ENCODE assay signal across 8 cellular contexts in the genomic region with DNA sequence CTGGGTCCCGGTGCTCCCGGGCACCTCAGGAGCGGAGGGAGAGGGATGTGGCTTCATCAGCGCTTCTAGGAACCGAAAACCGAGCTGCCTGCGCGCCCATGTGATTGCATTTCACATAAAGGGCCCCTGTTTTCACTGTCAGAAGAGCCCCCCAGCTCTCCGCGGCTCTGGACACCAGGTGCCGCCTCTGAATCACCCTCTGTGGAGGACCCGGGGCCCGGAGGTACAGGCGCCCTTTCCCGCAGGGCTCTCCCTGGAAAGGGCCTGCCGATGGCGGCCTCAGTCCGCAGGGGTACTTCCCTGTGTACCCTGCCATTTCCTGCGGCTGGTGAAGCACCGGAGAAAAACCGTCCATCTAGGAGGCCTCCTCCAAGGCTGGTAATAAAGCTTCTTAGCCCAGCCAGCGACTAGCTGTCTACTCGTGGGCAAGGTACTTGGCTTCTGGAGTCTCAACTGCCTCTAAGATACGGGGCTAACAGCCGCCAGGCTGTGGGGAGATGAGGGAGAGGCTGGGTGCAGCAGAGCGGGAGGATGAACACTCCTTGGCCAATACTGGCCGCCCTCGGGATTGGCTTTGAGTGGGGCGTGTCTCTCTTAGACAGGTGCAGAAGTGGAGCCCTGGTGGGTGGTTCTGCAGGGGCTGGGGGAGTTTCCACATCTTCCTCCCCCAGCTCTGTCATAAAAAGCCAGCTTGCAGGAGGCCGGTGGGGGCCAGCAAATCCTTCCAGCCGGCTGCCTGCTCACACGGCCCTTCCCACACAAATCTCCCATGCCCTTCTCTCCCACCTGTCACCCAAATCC. TPM values are rescaled to one million over a fixed set of nuclear protein-coding genes. Genes with fewer than 3 reads are reported as not detected.
DNase-seq lines count a peak whose midpoint lies in the region; ATAC-seq and TF ChIP-seq lines count a peak whose summit lies in the region.

No MANE protein-coding gene starts in this region.

- H3K27me3 Mint-ChIP-seq in immature natural killer cell (ENCODE audit: low read depth in 3 of 3): peaks cover 21 to 48% (median 44%) of the 10 kb centered on the region in 3 donors

- H3K4me1 Mint-ChIP-seq in immature natural killer cell: peaks cover 70 to 73% of the 10 kb centered on the region in 2 donors

- H3K36me3 Mint-ChIP-seq in immature natural killer cell: peaks cover 11 to 22% (median 11%) of the 10 kb centered on the region in 3 donors

- peak overlapping the region; percentile 82 to 98 (median 92) for H3K4me3 Mint-ChIP-seq in immature natural killer cell

- no peak overlapping the region for H3K4me3 ChIP-seq in NB4 (ENCODE audit: low read depth, low read length)

- no peak for ATAC-seq in GM18858 (IDR thresholded peaks at IDR 0.05; ENCODE audit: unreplicated experiment)

- peak; percentile 28 for TF ChIP-seq CTCF in GM10266 (IDR thresholded peaks at IDR 0.05; ENCODE audit: control insufficient read depth, insufficient read depth, low read depth, missing control alignments)
- TF ChIP-seq CTCF in NB4 (IDR thresholded peaks at IDR 0.05; ENCODE audit: low read depth, low read length): no peak

- no peak for TF ChIP-seq POLR2A in NB4 (IDR thresholded peaks at IDR 0.05; ENCODE audit: extremely low read depth, insufficient read length)

- H3K9me3 Mint-ChIP-seq in immature natural killer cell: no peaks in the 10 kb centered on the region

- peak overlapping the region; percentile 86 to 100 (median 94) for H3K27ac Mint-ChIP-seq in immature natural killer cell

- DNase-seq in GM10266 (ENCODE audit: extremely low spot score) (peak; percentile 59), NB4 (ENCODE audit: low read depth) (peak; percentile 40), activated T-helper 1 cell treated with Interleukin-2 at 50 U/mL for 16 hours (ENCODE audit: low read depth) (peak; percentile 19), immature natural killer cell (peak; percentile 29 to 45 (median 34)), OCI-M1 (lab: John Stamatoyannopoulos, UW) (no peak), LoVo (ENCODE audit: low spot score) (no peak)
- peak in 2 of 3 donors; percentile 8 to 9 for DNase-seq in stimulated activated CD4-positive, alpha-beta T cell treated with anti-CD3 and anti-CD28 coated beads, TNF-alpha, amount 100 ng/mL, for 1 hour (ENCODE audit: low read depth in 3 of 3, low spot score in 1 of 3)

RNA-seq across cellular contexts. Expression of a gene that starts 1.6 kb away (rescaled TPM):
- 10 to 100 TPM; 23.6 to 42.8 (median 24.9) TPM for polyA plus RNA-seq in immature natural killer cell

RNA-seq across cellular contexts. Expression of a gene that starts 58.8 kb away (rescaled TPM):
- polyA plus RNA-seq in immature natural killer cell: 10 to 100 TPM in 1 of 3 donors, 1 to 10 TPM in 2; 8.0 to 11.1 (median 8.7) TPM

Comparison
In these comparisons a context has a peak if more than half of its experiments do, and no peak if none do; other contexts are left out.
1. DNase-seq: peak in GM10266 (single experiment), NB4 (single experiment), activated T-helper 1 cell treated with Interleukin-2 at 50 U/mL for 16 hours (single experiment), immature natural killer cell (3 of 3) and stimulated activated CD4-positive, alpha-beta T cell treated with anti-CD3 and anti-CD28 coated beads, TNF-alpha, amount 100 ng/mL, for 1 hour (2 of 3); none in OCI-M1 (single experiment) and LoVo (single experiment).